10 cellular contexts compared by ENCODE assay signal in genomic region chr11:75270896-75271415, GRCh38. TPM values are rescaled to one million over a fixed set of nuclear protein-coding genes. Genes with fewer than 3 reads are reported as not detected.
DNase-seq lines count a peak whose midpoint lies in the region; ATAC-seq and TF ChIP-seq lines count a peak whose summit lies in the region.
"Had no signal": no experiment of that assay in that cellular context is flagged by ENCODE, and none has a peak within 500 bp of the region (broad histone marks: within the 10 kb centered on the region; RNA-seq: fewer than 3 reads in every experiment).

No MANE protein-coding gene starts in this region.

- H3K4me3 ChIP-seq in astrocyte of the spinal cord (ENCODE audit: low read depth, low read length), result no peak overlapping the region
- H3K4me3 ChIP-seq in neutrophil (ENCODE audit: low read depth in 1 of 2, low read length in 1 of 2), result no peak overlapping the region

- peaks cover 36% of the 10 kb centered on the region for H3K36me3 ChIP-seq in neutrophil

- peaks cover 48 to 50% of the 10 kb centered on the region in 2 experiments for H3K4me1 ChIP-seq in neutrophil (ENCODE audit: control insufficient read depth in 1 of 2, insufficient read depth in 1 of 2, low read depth in 1 of 2, low read length in 1 of 2)

- no peak overlapping the region for H3K27ac Mint-ChIP-seq in activated CD4-positive, alpha-beta T cell treated with anti-CD3 and anti-CD28 coated beads, Interleukin-2, amount 10 ng/mL, durations not matched to agents 24 days and 14 days

- in situ Hi-C loops in astrocyte of the spinal cord (cut with HindIII; ENCODE audit: low sequenced_read_pairs) (no loop called here), G401 (cut with HindIII; ENCODE audit: low sequenced_read_pairs) (no loop called here)

- peak; percentile 75 for DNase-seq in activated CD4-positive, alpha-beta T cell treated with anti-CD3 and anti-CD28 coated beads, Interleukin-2, amount 10 ng/mL, durations not matched to agents 24 days and 14 days
- DNase-seq in activated CD4-positive, alpha-beta T cell treated with anti-CD3 and anti-CD28 coated beads for 48 hours, result no peak
- peak; percentile 44 for DNase-seq in HT-29 (ENCODE audit: low spot score)
- no peak for DNase-seq in astrocyte of the spinal cord (ENCODE audit: low read depth, low spot score)
- no peak for DNase-seq in G401 (ENCODE audit: low spot score)
- DNase-seq: activated T-cell treated with anti-CD3 and anti-CD28 coated beads, Interleukin-2, amount 50 U/mL, for 4 hours; mesendoderm had no signal

- intact Hi-C loops in activated CD4-positive, alpha-beta T cell treated with anti-CD3 and anti-CD28 coated beads, Interleukin-2, amount 10 ng/mL, durations not matched to agents 24 days and 14 days (cut with micrococcal nuclease), result no loop called here

- H3K9me3 Mint-ChIP-seq in activated CD4-positive, alpha-beta T cell treated with anti-CD3 and anti-CD28 coated beads, Interleukin-2, amount 10 ng/mL, durations not matched to agents 24 days and 14 days, result no peaks in the 10 kb centered on the region
- H3K9me3 Mint-ChIP-seq: activated T-cell treated with anti-CD3 and anti-CD28 coated beads, Interleukin-2, amount 50 U/mL, for 4 hours had no signal

- ATAC-seq in GM21529 (IDR thresholded peaks at IDR 0.05; ENCODE audit: unreplicated experiment) (no peak), GM18870 (IDR thresholded peaks at IDR 0.05; ENCODE audit: unreplicated experiment) (no peak)
- ATAC-seq: activated T-cell treated with anti-CD3 and anti-CD28 coated beads, Interleukin-2, amount 50 U/mL, for 4 hours had no signal

- no peaks in the 10 kb centered on the region for H3K9me3 ChIP-seq in neutrophil

- H3K36me3 Mint-ChIP-seq in activated CD4-positive, alpha-beta T cell treated with anti-CD3 and anti-CD28 coated beads, Interleukin-2, amount 10 ng/mL, durations not matched to agents 24 days and 14 days (ENCODE audit: low read depth), result peaks cover 13% of the 10 kb centered on the region

- no peaks in the 10 kb centered on the region for H3K27me3 Mint-ChIP-seq in activated CD4-positive, alpha-beta T cell treated with anti-CD3 and anti-CD28 coated beads, Interleukin-2, amount 10 ng/mL, durations not matched to agents 24 days and 14 days

- H3K27me3 ChIP-seq in neutrophil, result no peaks in the 10 kb centered on the region

- TF ChIP-seq CTCF in astrocyte of the spinal cord (IDR thresholded peaks at IDR 0.05; ENCODE audit: low read depth, low read length) (peak; percentile 53), neutrophil (IDR thresholded peaks at IDR 0.05) (peak; percentile 28)

- peaks cover 16% of the 10 kb centered on the region for H3K4me1 Mint-ChIP-seq in activated CD4-positive, alpha-beta T cell treated with anti-CD3 and anti-CD28 coated beads, Interleukin-2, amount 10 ng/mL, durations not matched to agents 24 days and 14 days

- H3K27ac ChIP-seq in neutrophil, result peak overlapping the region; percentile 92

- H3K4me3 Mint-ChIP-seq in activated CD4-positive, alpha-beta T cell treated with anti-CD3 and anti-CD28 coated beads, Interleukin-2, amount 10 ng/mL, durations not matched to agents 24 days and 14 days, result no peak overlapping the region
- H3K4me3 Mint-ChIP-seq: activated T-cell treated with anti-CD3 and anti-CD28 coated beads, Interleukin-2, amount 50 U/mL, for 4 hours had no signal

RNA-seq across cellular contexts. Expression of gene TPBGL, which starts 30.4 kb away (rescaled TPM):
- 0.19 and 0.61 TPM in 2 replicates for total RNA-seq in activated CD4-positive, alpha-beta T cell treated with anti-CD3 and anti-CD28 coated beads, Interleukin-2, amount 10 ng/mL, durations not matched to agents 24 days and 14 days
- total RNA-seq in HT-29 (2014; rRNA removed; shearing (Covaris generic)), result not detected in 2 replicates
- total RNA-seq in G401 (2014; rRNA removed; shearing (Covaris generic)), result not detected in 2 replicates

Comparison
In these comparisons a context has a peak if more than half of its experiments do, and no peak if none do; other contexts are left out.
1. DNase-seq: peak in activated CD4-positive, alpha-beta T cell treated with anti-CD3 and anti-CD28 coated beads, Interleukin-2, amount 10 ng/mL, durations not matched to agents 24 days and 14 days (single experiment) and HT-29 (single experiment); none in activated CD4-positive, alpha-beta T cell treated with anti-CD3 and anti-CD28 coated beads for 48 hours (single experiment), astrocyte of the spinal cord (single experiment) and G401 (single experiment).